ENCODE assay signal across 9 cellular contexts in the genomic region with DNA sequence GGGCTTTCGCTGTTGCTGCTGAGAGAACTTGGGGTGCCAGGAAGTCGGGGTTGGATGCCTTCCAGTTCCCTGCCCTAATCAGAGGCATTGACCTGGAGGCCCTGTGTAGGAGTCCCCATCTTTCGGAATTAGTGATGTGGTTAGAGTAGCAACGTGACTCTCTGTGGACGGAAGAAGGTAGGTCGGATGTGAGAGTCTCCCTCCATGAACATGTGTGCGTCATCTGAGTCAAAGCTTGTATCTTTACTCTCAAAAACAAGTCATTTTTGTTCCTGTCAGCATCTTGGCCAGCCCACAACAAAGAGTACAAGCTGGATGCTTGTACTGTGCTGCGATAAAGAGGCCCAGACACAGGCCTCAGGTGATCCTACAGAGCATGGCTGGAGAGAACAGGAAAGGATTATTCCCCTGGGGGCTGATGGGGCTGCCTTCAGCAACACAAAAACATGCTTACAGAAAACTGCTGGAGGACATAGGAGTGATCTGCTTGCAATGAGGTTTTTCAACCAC. TPM values are rescaled to one million over a fixed set of nuclear protein-coding genes. Genes with fewer than 3 reads are reported as not detected.
A peak's percentile ranks its signal among the peaks of the same experiment; 100 is the strongest.
DNase-seq lines count a peak whose midpoint lies in the region; ATAC-seq lines count a peak whose summit lies in the region.
"Had no signal": no experiment of that assay in that cellular context is flagged by ENCODE, and none has a peak within 500 bp of the region (broad histone marks: within the 10 kb centered on the region; RNA-seq: fewer than 3 reads in every experiment).

No MANE protein-coding gene starts in this region.

- intact Hi-C loops in Right ventricle myocardium inferior (cut with DNase I) = loop anchor here (5.0 kb wide), 1 partner anchor 66 kb away; no protein-coding TSS in a partner anchor

- peak; percentile 75 for DNase-seq in activated CD4-positive, CD25-positive, alpha-beta regulatory T cell treated with anti-CD3 and anti-CD28 coated beads, Interleukin-2, amount 50 U/mL, for 16 hours (ENCODE audit: low read depth, low spot score)
- DNase-seq in germinal center (ENCODE audit: low spot score) = peak; percentile 36
- no peak for DNase-seq in EL
- DNase-seq in NCI-H2029 (lab: John Stamatoyannopoulos, UW) = no peak
- DNase-seq in NCI-H1105 (lab: John Stamatoyannopoulos, UW) = no peak
- no peak for DNase-seq in Right ventricle myocardium inferior (ENCODE audit: missing footprints)

- ATAC-seq in GM18517 (IDR thresholded peaks at IDR 0.05; ENCODE audit: unreplicated experiment) (peak; percentile 97), HG02885 (IDR thresholded peaks at IDR 0.05; ENCODE audit: poor library complexity, unreplicated experiment) (peak; percentile 99), Right ventricle myocardium inferior (no peak)

RNA-seq across cellular contexts. Expression of a gene that starts 31.0 kb away (rescaled TPM):
- 0.54 TPM for total RNA-seq in Right ventricle myocardium inferior
- total RNA-seq: dermis microvascular lymphatic vessel endothelial cell had no signal

RNA-seq across cellular contexts. Expression of a gene that starts 32.7 kb away (rescaled TPM):
- total RNA-seq in Right ventricle myocardium inferior = not detected
- total RNA-seq: dermis microvascular lymphatic vessel endothelial cell had no signal

Comparison
In these comparisons a context has a peak if more than half of its experiments do, and no peak if none do; other contexts are left out.
1. DNase-seq: peak in activated CD4-positive, CD25-positive, alpha-beta regulatory T cell treated with anti-CD3 and anti-CD28 coated beads, Interleukin-2, amount 50 U/mL, for 16 hours (single experiment) and germinal center (single experiment); none in EL (single experiment), NCI-H2029 (single experiment), NCI-H1105 (single experiment) and Right ventricle myocardium inferior (single experiment).